1 cellular context compared by ENCODE assay signal in the genomic region with DNA sequence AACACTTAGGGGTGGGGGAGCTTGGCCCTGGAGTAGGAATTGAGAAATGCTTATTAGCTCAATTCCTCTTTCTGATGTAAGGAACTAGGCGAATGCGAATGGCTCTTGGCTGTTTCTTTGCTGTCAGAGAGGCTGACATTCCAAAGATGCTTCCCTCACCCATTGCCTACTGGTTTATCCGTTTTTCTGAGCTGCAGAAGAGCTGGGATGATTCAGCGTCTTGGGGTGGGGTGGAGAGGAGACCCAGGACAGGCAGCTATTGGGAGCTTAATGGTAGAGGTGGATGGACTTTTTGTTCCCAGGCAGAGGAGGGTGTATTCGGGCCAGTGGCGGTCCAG.
TF ChIP-seq lines count a peak whose summit lies in the region.

No MANE protein-coding gene starts in this region.

TF ChIP-seq in GM23338, 12 proteins besides CTCF, POLR2A, EP300 and RAD21 (continued from another document):
- TF ChIP-seq, protein P1, sequence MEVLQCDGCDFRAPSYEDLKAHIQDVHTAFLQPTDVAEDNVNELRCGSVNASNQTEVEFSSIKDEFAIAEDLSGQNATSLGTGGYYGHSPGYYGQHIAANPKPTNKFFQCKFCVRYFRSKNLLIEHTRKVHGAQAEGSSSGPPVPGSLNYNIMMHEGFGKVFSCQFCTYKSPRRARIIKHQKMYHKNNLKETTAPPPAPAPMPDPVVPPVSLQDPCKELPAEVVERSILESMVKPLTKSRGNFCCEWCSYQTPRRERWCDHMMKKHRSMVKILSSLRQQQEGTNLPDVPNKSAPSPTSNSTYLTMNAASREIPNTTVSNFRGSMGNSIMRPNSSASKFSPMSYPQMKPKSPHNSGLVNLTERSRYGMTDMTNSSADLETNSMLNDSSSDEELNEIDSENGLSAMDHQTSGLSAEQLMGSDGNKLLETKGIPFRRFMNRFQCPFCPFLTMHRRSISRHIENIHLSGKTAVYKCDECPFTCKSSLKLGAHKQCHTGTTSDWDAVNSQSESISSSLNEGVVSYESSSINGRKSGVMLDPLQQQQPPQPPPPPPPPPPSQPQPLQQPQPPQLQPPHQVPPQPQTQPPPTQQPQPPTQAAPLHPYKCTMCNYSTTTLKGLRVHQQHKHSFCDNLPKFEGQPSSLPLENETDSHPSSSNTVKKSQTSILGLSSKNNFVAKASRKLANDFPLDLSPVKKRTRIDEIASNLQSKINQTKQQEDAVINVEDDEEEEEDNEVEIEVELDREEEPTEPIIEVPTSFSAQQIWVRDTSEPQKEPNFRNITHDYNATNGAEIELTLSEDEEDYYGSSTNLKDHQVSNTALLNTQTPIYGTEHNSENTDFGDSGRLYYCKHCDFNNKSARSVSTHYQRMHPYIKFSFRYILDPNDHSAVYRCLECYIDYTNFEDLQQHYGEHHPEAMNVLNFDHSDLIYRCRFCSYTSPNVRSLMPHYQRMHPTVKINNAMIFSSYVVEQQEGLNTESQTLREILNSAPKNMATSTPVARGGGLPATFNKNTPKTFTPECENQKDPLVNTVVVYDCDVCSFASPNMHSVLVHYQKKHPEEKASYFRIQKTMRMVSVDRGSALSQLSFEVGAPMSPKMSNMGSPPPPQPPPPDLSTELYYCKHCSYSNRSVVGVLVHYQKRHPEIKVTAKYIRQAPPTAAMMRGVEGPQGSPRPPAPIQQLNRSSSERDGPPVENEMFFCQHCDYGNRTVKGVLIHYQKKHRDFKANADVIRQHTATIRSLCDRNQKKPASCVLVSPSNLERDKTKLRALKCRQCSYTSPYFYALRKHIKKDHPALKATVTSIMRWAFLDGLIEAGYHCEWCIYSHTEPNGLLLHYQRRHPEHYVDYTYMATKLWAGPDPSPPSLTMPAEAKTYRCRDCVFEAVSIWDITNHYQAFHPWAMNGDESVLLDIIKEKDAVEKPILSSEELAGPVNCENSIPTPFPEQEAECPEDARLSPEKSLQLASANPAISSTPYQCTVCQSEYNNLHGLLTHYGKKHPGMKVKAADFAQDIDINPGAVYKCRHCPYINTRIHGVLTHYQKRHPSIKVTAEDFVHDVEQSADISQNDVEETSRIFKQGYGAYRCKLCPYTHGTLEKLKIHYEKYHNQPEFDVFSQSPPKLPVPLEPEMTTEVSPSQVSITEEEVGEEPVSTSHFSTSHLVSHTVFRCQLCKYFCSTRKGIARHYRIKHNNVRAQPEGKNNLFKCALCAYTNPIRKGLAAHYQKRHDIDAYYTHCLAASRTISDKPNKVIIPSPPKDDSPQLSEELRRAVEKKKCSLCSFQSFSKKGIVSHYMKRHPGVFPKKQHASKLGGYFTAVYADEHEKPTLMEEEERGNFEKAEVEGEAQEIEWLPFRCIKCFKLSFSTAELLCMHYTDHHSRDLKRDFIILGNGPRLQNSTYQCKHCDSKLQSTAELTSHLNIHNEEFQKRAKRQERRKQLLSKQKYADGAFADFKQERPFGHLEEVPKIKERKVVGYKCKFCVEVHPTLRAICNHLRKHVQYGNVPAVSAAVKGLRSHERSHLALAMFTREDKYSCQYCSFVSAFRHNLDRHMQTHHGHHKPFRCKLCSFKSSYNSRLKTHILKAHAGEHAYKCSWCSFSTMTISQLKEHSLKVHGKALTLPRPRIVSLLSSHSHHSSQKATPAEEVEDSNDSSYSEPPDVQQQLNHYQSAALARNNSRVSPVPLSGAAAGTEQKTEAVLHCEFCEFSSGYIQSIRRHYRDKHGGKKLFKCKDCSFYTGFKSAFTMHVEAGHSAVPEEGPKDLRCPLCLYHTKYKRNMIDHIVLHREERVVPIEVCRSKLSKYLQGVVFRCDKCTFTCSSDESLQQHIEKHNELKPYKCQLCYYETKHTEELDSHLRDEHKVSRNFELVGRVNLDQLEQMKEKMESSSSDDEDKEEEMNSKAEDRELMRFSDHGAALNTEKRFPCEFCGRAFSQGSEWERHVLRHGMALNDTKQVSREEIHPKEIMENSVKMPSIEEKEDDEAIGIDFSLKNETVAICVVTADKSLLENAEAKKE (CRISPR knock-in tag; IDR thresholded peaks at IDR 0.05): no peak
- no peak for TF ChIP-seq JUNB (IDR thresholded peaks at IDR 0.05; ENCODE audit: unreplicated experiment)
